Comparison of ENCODE assay signal across 8 cellular contexts in the genomic region with DNA sequence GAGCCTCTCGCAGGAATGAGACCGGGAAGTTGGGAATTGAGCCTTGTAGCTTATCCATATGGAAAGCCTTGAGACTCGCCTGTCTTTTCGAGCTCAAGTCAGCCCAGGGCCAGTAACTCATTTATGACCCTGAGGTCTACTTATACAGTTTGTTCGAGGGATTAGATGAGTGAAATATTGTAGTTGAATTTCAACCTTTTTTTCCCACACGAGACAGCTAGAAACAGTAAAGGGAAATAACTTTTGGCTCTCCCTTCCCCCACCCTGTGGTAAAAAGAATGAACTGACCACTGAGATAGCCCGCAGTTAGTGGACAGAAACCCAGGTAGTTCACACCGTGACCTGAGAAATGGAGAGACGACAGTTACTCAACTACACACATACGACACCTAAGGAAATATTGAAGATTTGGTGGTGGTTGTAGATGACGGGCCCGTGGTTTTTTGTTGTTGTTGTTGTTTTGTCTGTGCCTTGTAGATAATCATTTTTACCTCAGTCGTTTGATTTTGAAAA. TPM values are rescaled to one million over a fixed set of nuclear protein-coding genes. Genes with fewer than 3 reads are reported as not detected.
DNase-seq lines count a peak whose midpoint lies in the region; ATAC-seq and TF ChIP-seq lines count a peak whose summit lies in the region.

No MANE protein-coding gene starts in this region.

- H3K14ac ChIP-seq in neuronal stem cell (ENCODE audit: low read length) = no peak overlapping the region

- H3K4me2 ChIP-seq in SU-DHL-6 (ENCODE audit: low read depth, low read length, poor library complexity, severe bottlenecking) (peak overlapping the region; percentile 90), neuronal stem cell (ENCODE audit: insufficient read depth, low read length, poor library complexity, severe bottlenecking) (peak overlapping the region; percentile 73)

- no peak overlapping the region for H4K91ac ChIP-seq in neuronal stem cell (ENCODE audit: low read depth, low read length, poor library complexity)

- DNase-seq in activated naive CD4-positive, alpha-beta T cell (lab: John Stamatoyannopoulos, UW) = no peak
- DNase-seq in epithelial cell of prostate (ENCODE audit: low read depth, low spot score) (no peak), neuronal stem cell (ENCODE audit: low spot score) (no peak), activated gamma-delta T cell treated with Interleukin-2 at 50 U/mL for 16 hours (no peak), sciatic nerve (ENCODE audit: low spot score) (no peak)
- DNase-seq in stimulated activated CD4-positive, alpha-beta T cell treated with anti-CD3 and anti-CD28 coated beads, Interleukin-4, amount 100 ng/mL, for 24 hours = no peak

- H3K27ac Mint-ChIP-seq in activated naive CD4-positive, alpha-beta T cell treated with anti-CD3 and anti-CD28 coated beads, Interleukin-2, amount 50 U/mL, for 24 hours = peak overlapping the region; percentile 93

- peaks cover 55% of the 10 kb centered on the region for H3K79me2 ChIP-seq in SU-DHL-6 (ENCODE audit: insufficient read depth, low read length)

- H2BK5ac ChIP-seq in neuronal stem cell (ENCODE audit: low read length) = peak overlapping the region; percentile 97

- H3K27me3 ChIP-seq in SU-DHL-6 (ENCODE audit: low read length) (no peaks in the 10 kb centered on the region), neuronal stem cell (ENCODE audit: control insufficient read depth in 3 of 3, insufficient read depth in 3 of 3, low read depth in 1 of 3, low read length in 3 of 3) (no peaks in the 10 kb centered on the region)

- H3K4ac ChIP-seq in neuronal stem cell (ENCODE audit: low read length) = no peak overlapping the region

- peak overlapping the region; percentile 37 for H2BK15ac ChIP-seq in neuronal stem cell (ENCODE audit: low read length)

- no peak overlapping the region for H2BK12ac ChIP-seq in neuronal stem cell (ENCODE audit: low read length)

- no peaks in the 10 kb centered on the region for H3K9me2 ChIP-seq in SU-DHL-6 (replicated peaks; ENCODE audit: insufficient read depth, low read length)

- H3K9me3 ChIP-seq in SU-DHL-6 (ENCODE audit: insufficient read depth, low read length) (no peaks in the 10 kb centered on the region), neuronal stem cell (replicated peaks in 1 of 2; ENCODE audit: control insufficient read depth in 2 of 2, insufficient read depth in 1 of 2, low read depth in 1 of 2, low read length in 2 of 2) (no peaks in the 10 kb centered on the region)

- H3K23ac ChIP-seq in neuronal stem cell (ENCODE audit: low read depth, low read length, poor library complexity) = peak overlapping the region; percentile 99

- no CpG with 5 or more reads among the region's 13 CpGs for whole genome bisulfite sequencing in neuronal stem cell (ENCODE audit: extremely low coverage in 2 of 2, insufficient read length in 2 of 2, insufficient replicate concordance in 1 of 2), 2 donors

- H3K36me3 ChIP-seq in SU-DHL-6 (ENCODE audit: low read length) (peaks cover 23% of the 10 kb centered on the region), neuronal stem cell (replicated peaks in 1 of 2; ENCODE audit: control insufficient read depth in 2 of 2, insufficient read depth in 2 of 2, low read length in 2 of 2) (peaks cover 6 to 47% of the 10 kb centered on the region in 2 donors)

- H3K9me3 Mint-ChIP-seq in activated naive CD4-positive, alpha-beta T cell treated with anti-CD3 and anti-CD28 coated beads, Interleukin-2, amount 50 U/mL, for 24 hours = no peaks in the 10 kb centered on the region

- no peak overlapping the region for H3K18ac ChIP-seq in neuronal stem cell (ENCODE audit: low read length)

- peak overlapping the region; percentile 43 for H4K8ac ChIP-seq in neuronal stem cell (ENCODE audit: low read depth, low read length)

- peaks cover 10% of the 10 kb centered on the region; the same call in 1 of the 2 replicates for H4K20me1 ChIP-seq in SU-DHL-6 (ENCODE audit: low read depth, low read length)

- H2AK5ac ChIP-seq in neuronal stem cell (ENCODE audit: low read depth, low read length) = peak overlapping the region; percentile 91

- H3K4me3 Mint-ChIP-seq in activated naive CD4-positive, alpha-beta T cell treated with anti-CD3 and anti-CD28 coated beads, Interleukin-2, amount 50 U/mL, for 24 hours = peak overlapping the region; percentile 96

- peaks cover 6% of the 10 kb centered on the region for H3F3A ChIP-seq in SU-DHL-6 (ENCODE audit: insufficient read depth)

- no peak for TF ChIP-seq CTCF in SU-DHL-6 (IDR thresholded peaks at IDR 0.05; ENCODE audit: insufficient read depth, low read length, poor library complexity, severe bottlenecking)

- peaks cover 4 to 5% of the 10 kb centered on the region in 2 donors for H3K4me1 ChIP-seq in neuronal stem cell (ENCODE audit: control insufficient read depth in 2 of 2, insufficient read depth in 1 of 2, low read depth in 1 of 2, low read length in 2 of 2)

- ATAC-seq in sciatic nerve = no peak

- peaks cover 52% of the 10 kb centered on the region for H3K4me1 Mint-ChIP-seq in activated naive CD4-positive, alpha-beta T cell treated with anti-CD3 and anti-CD28 coated beads, Interleukin-2, amount 50 U/mL, for 24 hours

- H3K79me1 ChIP-seq in neuronal stem cell (ENCODE audit: low read depth, low read length) = peaks cover 2% of the 10 kb centered on the region

- peak overlapping the region; percentile 93 for H2AFZ ChIP-seq in SU-DHL-6 (ENCODE audit: low read depth, low read length, severe bottlenecking)
- peak overlapping the region; percentile 97 for H2AFZ ChIP-seq in neuronal stem cell (ENCODE audit: low read length)

- no peaks in the 10 kb centered on the region for H3K27me3 Mint-ChIP-seq in activated naive CD4-positive, alpha-beta T cell treated with anti-CD3 and anti-CD28 coated beads, Interleukin-2, amount 50 U/mL, for 24 hours

- H3K9ac ChIP-seq in SU-DHL-6 (ENCODE audit: low read length) (peak overlapping the region; percentile 99), neuronal stem cell (ENCODE audit: low read depth, low read length, poor library complexity) (peak overlapping the region; percentile 96)

- H3K27ac ChIP-seq in SU-DHL-6 (ENCODE audit: low read depth, low read length) (peak overlapping the region; percentile 75), epithelial cell of prostate (peak overlapping the region; percentile 99), neuronal stem cell (replicated peaks; ENCODE audit: low read length) (peak overlapping the region; percentile 83)

- no peak overlapping the region for H2BK120ac ChIP-seq in neuronal stem cell (ENCODE audit: low read depth, low read length)

- H3K4me3 ChIP-seq in SU-DHL-6 (ENCODE audit: insufficient read depth, low read length, poor library complexity, severe bottlenecking) (peak overlapping the region; percentile 95), neuronal stem cell (ENCODE audit: low read length in 2 of 2) (peak overlapping the region; percentile 97)

- peaks cover 23% of the 10 kb centered on the region for H3K36me3 Mint-ChIP-seq in activated naive CD4-positive, alpha-beta T cell treated with anti-CD3 and anti-CD28 coated beads, Interleukin-2, amount 50 U/mL, for 24 hours

- intact Hi-C loops in sciatic nerve (cut with DNase I) = no loop called here

RNA-seq across cellular contexts. Expression of gene EIF3J, which starts 0.8 kb away (rescaled TPM):
- polyA plus RNA-seq in neuronal stem cell (2013, experiment 1 of 2) = 56.1 TPM
- 56.0 TPM for polyA plus RNA-seq in neuronal stem cell (2013, experiment 2 of 2)
- total RNA-seq in sciatic nerve = 68.9 TPM
